25 cellular contexts compared by ENCODE assay signal in the genomic region with DNA sequence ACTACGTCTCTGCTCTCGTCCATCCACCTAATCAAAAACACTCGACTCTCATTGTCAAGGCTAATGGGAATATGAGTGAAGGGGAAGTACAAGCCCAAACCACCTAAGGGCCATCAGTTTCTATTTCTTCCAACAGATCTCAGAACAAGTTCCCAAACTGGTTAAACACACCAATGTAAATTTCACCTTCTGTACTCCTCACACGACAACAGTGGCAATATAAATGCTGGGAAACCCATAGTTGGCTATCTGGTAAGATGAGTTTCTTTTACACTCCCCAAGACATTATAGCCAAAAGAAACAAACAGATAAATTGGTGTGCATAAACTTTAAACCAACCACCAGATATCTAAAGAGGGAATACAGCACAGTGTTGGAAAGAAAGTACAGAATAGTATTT. TPM values are rescaled to one million over a fixed set of nuclear protein-coding genes. Genes with fewer than 3 reads are reported as not detected.
A peak's percentile ranks its signal among the peaks of the same experiment; 100 is the strongest.
DNase-seq lines count a peak whose midpoint lies in the region; ATAC-seq and TF ChIP-seq lines count a peak whose summit lies in the region.
"Had no signal": no experiment of that assay in that cellular context is flagged by ENCODE, and none has a peak within 500 bp of the region (broad histone marks: within the 10 kb centered on the region; RNA-seq: fewer than 3 reads in every experiment).

No MANE protein-coding gene starts in this region.

- H3K4me1 Mint-ChIP-seq in mesothelial cell of epicardium = peaks cover 53% of the 10 kb centered on the region
- peaks cover 38% of the 10 kb centered on the region for H3K4me1 Mint-ChIP-seq in type B pancreatic cell (ENCODE audit: unreplicated experiment)
- H3K4me1 Mint-ChIP-seq: stimulated activated naive CD8-positive, alpha-beta T cell treated with anti-CD3 and anti-CD28 coated beads, Interleukin-15, amount 100 ng/mL, for 72 hours had no signal

- no peak overlapping the region for H3K4me3 Mint-ChIP-seq in mesothelial cell of epicardium
- peak overlapping the region; percentile 74 for H3K4me3 Mint-ChIP-seq in type B pancreatic cell
- H3K4me3 Mint-ChIP-seq: activated T-helper 1 cell treated with anti-CD3 and anti-CD28 coated beads, Interleukin-12 subunit alpha, Interleukin-12 subunit beta, Interleukin-2, Interleukin-4 antibody, amounts not matched to agents 30 ng/mL and 10 ng/mL and 1 ng/mL, durations not matched to agents 14 hours and 24 hours and 36 hours; B cell; CD8-positive, alpha-beta memory T cell; IgD-negative memory B cell; memory B cell; stimulated activated naive CD8-positive, alpha-beta T cell treated with anti-CD3 and anti-CD28 coated beads, Interleukin-15, amount 100 ng/mL, for 72 hours had no signal

- H3K27ac Mint-ChIP-seq in mesothelial cell of epicardium (peak overlapping the region; percentile 20), type B pancreatic cell (peak overlapping the region; percentile 84)
- H3K27ac Mint-ChIP-seq: activated T-helper 1 cell treated with anti-CD3 and anti-CD28 coated beads, Interleukin-12 subunit alpha, Interleukin-12 subunit beta, Interleukin-2, Interleukin-4 antibody, amounts not matched to agents 30 ng/mL and 10 ng/mL and 1 ng/mL, durations not matched to agents 14 hours and 24 hours and 36 hours; B cell; CD8-positive, alpha-beta memory T cell; IgD-negative memory B cell; memory B cell; stimulated activated naive CD8-positive, alpha-beta T cell treated with anti-CD3 and anti-CD28 coated beads, Interleukin-15, amount 100 ng/mL, for 72 hours had no signal

- peak overlapping the region; percentile 9 to 21 for H3K4me3 ChIP-seq in right atrium auricular region
- H3K4me3 ChIP-seq in epithelial cell of proximal tubule (ENCODE audit: low read depth, low read length) = peak overlapping the region; percentile 69
- H3K4me3 ChIP-seq: breast epithelium, gastroesophageal sphincter had no signal

- ATAC-seq in Right ventricle myocardium inferior = no peak
- ATAC-seq: gastroesophageal sphincter; stimulated activated naive CD8-positive, alpha-beta T cell treated with anti-CD3 and anti-CD28 coated beads, Interleukin-15, amount 100 ng/mL, for 72 hours had no signal

- peaks cover 0 to 58% of the 10 kb centered on the region in 2 donors for H3K4me1 ChIP-seq in right atrium auricular region

- H3K9me3 Mint-ChIP-seq in mesothelial cell of epicardium (no peaks in the 10 kb centered on the region), type B pancreatic cell (peaks cover 5% of the 10 kb centered on the region)
- H3K9me3 Mint-ChIP-seq: activated T-helper 1 cell treated with anti-CD3 and anti-CD28 coated beads, Interleukin-12 subunit alpha, Interleukin-12 subunit beta, Interleukin-2, Interleukin-4 antibody, amounts not matched to agents 30 ng/mL and 10 ng/mL and 1 ng/mL, durations not matched to agents 14 hours and 24 hours and 36 hours; IgD-negative memory B cell; memory B cell; stimulated activated naive CD8-positive, alpha-beta T cell treated with anti-CD3 and anti-CD28 coated beads, Interleukin-15, amount 100 ng/mL, for 72 hours had no signal

- H3K27me3 Mint-ChIP-seq in mesothelial cell of epicardium (ENCODE audit: low read depth) (no peaks in the 10 kb centered on the region), type B pancreatic cell (no peaks in the 10 kb centered on the region)
- H3K27me3 Mint-ChIP-seq: B cell; CD8-positive, alpha-beta memory T cell; IgD-negative memory B cell; memory B cell; stimulated activated naive CD8-positive, alpha-beta T cell treated with anti-CD3 and anti-CD28 coated beads, Interleukin-15, amount 100 ng/mL, for 72 hours had no signal

- H3K9me3 ChIP-seq in right atrium auricular region = no peaks in the 10 kb centered on the region
- H3K9me3 ChIP-seq: breast epithelium, gastroesophageal sphincter had no signal

- intact Hi-C loops in Right ventricle myocardium inferior (cut with DNase I) = loop anchor here (2.0 to 10.0 kb wide), 2 partner anchors 21 to 311 kb away; a partner anchor contains a TSS

- peak overlapping the region; percentile 46 to 93 for H3K27ac ChIP-seq in right atrium auricular region
- H3K27ac ChIP-seq: gastroesophageal sphincter had no signal

- H3K36me3 Mint-ChIP-seq in mesothelial cell of epicardium (peaks cover 2% of the 10 kb centered on the region), type B pancreatic cell (peaks cover 4% of the 10 kb centered on the region)

- DNase-seq in right atrium auricular region (ENCODE audit: low spot score) = no peak
- no peak for DNase-seq in Right ventricle myocardium inferior (ENCODE audit: missing footprints)
- no peak for DNase-seq in epithelial cell of proximal tubule (ENCODE audit: low read depth)
- no peak for DNase-seq in mesothelial cell of epicardium (ENCODE audit: low spot score in 2 of 2, unreplicated experiment in 2 of 2)
- no peak for DNase-seq in type B pancreatic cell (ENCODE audit: extremely low spot score, unreplicated experiment)
- no peak for DNase-seq in HCEC 1CT
- DNase-seq in RKO (ENCODE audit: low spot score) = no peak
- no peak for DNase-seq in EL
- DNase-seq: activated CD4-positive, alpha-beta T cell treated with anti-CD3 and anti-CD28 coated beads, Interleukin-2, amount 50 U/mL, for 4 hours; activated CD4-positive, CD25-positive, alpha-beta regulatory T cell; activated naive CD4-positive, alpha-beta T cell treated with anti-CD3 and anti-CD28 coated beads, Interleukin-2, amount 50 U/mL, for 16 hours; CD8-positive, alpha-beta memory T cell; effector memory CD4-positive, alpha-beta T cell; NCI-H1092 treated with DMSO at 0.1 percent for 48 hours; NCI-H187 treated with DMSO at 0.1 percent for 48 hours; NCI-H524 treated with DMSO at 0.1 percent for 48 hours; SHP77; stimulated activated naive CD8-positive, alpha-beta T cell treated with anti-CD3 and anti-CD28 coated beads, Interleukin-15, amount 100 ng/mL, for 72 hours; T-helper 9 cell had no signal

- no peak for TF ChIP-seq CTCF in right atrium auricular region (IDR thresholded peaks at IDR 0.05)
- no peak for TF ChIP-seq CTCF in epithelial cell of proximal tubule (conservative IDR thresholded peaks at IDR 0.05; ENCODE audit: low read depth, low read length)
- TF ChIP-seq CTCF in mesothelial cell of epicardium (IDR thresholded peaks at IDR 0.05; ENCODE audit: unreplicated experiment) = no peak
- TF ChIP-seq CTCF in type B pancreatic cell (conservative IDR thresholded peaks at IDR 0.05) = no peak

- no peaks in the 10 kb centered on the region for H3K27me3 ChIP-seq in right atrium auricular region
- H3K27me3 ChIP-seq: breast epithelium, gastroesophageal sphincter had no signal

- H3K36me3 ChIP-seq in right atrium auricular region = peaks cover 31% of the 10 kb centered on the region
- H3K36me3 ChIP-seq: breast epithelium had no signal

RNA-seq across cellular contexts. Expression of a gene that starts 21.9 kb away (rescaled TPM):
- total RNA-seq in right atrium auricular region (100 to 1,000 TPM; 144 to 156 TPM), Right ventricle myocardium inferior (445 TPM), epithelial cell of proximal tubule (18.5 and 27.5 TPM in 2 replicates), mesothelial cell of epicardium (18.0 to 20.9 TPM (median 19.2 TPM) in 3 replicates), type B pancreatic cell (ENCODE audit: low replicate concordance) (89.0 and 156 TPM in 2 replicates)
